ENCODE assay signal across 9 cellular contexts in genomic region chr5:80186634-80187033, GRCh38.
DNase-seq lines count a peak whose midpoint lies in the region; ATAC-seq and TF ChIP-seq lines count a peak whose summit lies in the region.
"Had no signal": no experiment of that assay in that cellular context is flagged by ENCODE, and none has a peak within 500 bp of the region (broad histone marks: within the 10 kb centered on the region; RNA-seq: fewer than 3 reads in every experiment).

No MANE protein-coding gene starts in this region.

- no peaks in the 10 kb centered on the region for H3K9me3 Mint-ChIP-seq in activated CD4-positive, alpha-beta T cell treated with anti-CD3 and anti-CD28 coated beads, Interleukin-2, amount 10 ng/mL, durations not matched to agents 24 days and 14 days
- no peaks in the 10 kb centered on the region for H3K9me3 Mint-ChIP-seq in effector memory CD8-positive, alpha-beta T cell
- no peaks in the 10 kb centered on the region for H3K9me3 Mint-ChIP-seq in stimulated activated effector memory CD8-positive, alpha-beta T cell treated with anti-CD3 and anti-CD28 coated beads, Interleukin-12 subunit alpha, Interleukin-12 subunit beta, amount 100 ng/mL, for 72 hours

- POLR2A ChIA-PET in RWPE1 (lab: Yijun Ruan, JAX; ENCODE audit: low non-redundant PET): no interaction called here

- H3K4me1 Mint-ChIP-seq in activated CD4-positive, alpha-beta T cell treated with anti-CD3 and anti-CD28 coated beads, Interleukin-2, amount 10 ng/mL, durations not matched to agents 24 days and 14 days: peaks cover 80% of the 10 kb centered on the region
- H3K4me1 Mint-ChIP-seq in effector memory CD8-positive, alpha-beta T cell (ENCODE audit: low read depth in 2 of 2): peaks cover 66 to 76% of the 10 kb centered on the region in 2 donors
- peaks cover 90% of the 10 kb centered on the region for H3K4me1 Mint-ChIP-seq in stimulated activated effector memory CD8-positive, alpha-beta T cell treated with anti-CD3 and anti-CD28 coated beads, Interleukin-12 subunit alpha, Interleukin-12 subunit beta, amount 100 ng/mL, for 72 hours

- peak; percentile 78 for DNase-seq in activated CD4-positive, alpha-beta T cell treated with anti-CD3 and anti-CD28 coated beads, Interleukin-2, amount 10 ng/mL, durations not matched to agents 24 days and 14 days
- DNase-seq in activated CD4-positive, alpha-beta T cell treated with anti-CD3 and anti-CD28 coated beads for 48 hours: no peak
- DNase-seq in RWPE1 (ENCODE audit: low spot score) (peak; percentile 59), amygdala (lab: John Stamatoyannopoulos, UW) (no peak), NCI-H446 treated with DMSO at 0.1 percent for 48 hours (lab: John Stamatoyannopoulos, UW) (no peak)
- no peak for DNase-seq in effector memory CD8-positive, alpha-beta T cell
- DNase-seq in stimulated activated effector memory CD8-positive, alpha-beta T cell treated with anti-CD3 and anti-CD28 coated beads, Interleukin-12 subunit alpha, Interleukin-12 subunit beta, amount 100 ng/mL, for 72 hours (ENCODE audit: low spot score in 2 of 2): no peak
- DNase-seq: NCI-H1694 had no signal

- intact Hi-C loops in activated CD4-positive, alpha-beta T cell treated with anti-CD3 and anti-CD28 coated beads, Interleukin-2, amount 10 ng/mL, durations not matched to agents 24 days and 14 days (cut with micrococcal nuclease): no loop called here

- TF ChIP-seq CTCF in RWPE1 (conservative IDR thresholded peaks at IDR 0.05; ENCODE audit: low read depth): no peak

- CTCF ChIA-PET in RWPE1 (lab: Yijun Ruan, JAX): interaction anchor here (0.6 kb wide), 1 partner anchor 64 kb away, joined by 3 read pairs; no protein-coding TSS in a partner anchor

- peak overlapping the region; percentile 47 for H3K4me3 Mint-ChIP-seq in activated CD4-positive, alpha-beta T cell treated with anti-CD3 and anti-CD28 coated beads, Interleukin-2, amount 10 ng/mL, durations not matched to agents 24 days and 14 days
- peak overlapping the region; percentile 23 to 67 for H3K4me3 Mint-ChIP-seq in effector memory CD8-positive, alpha-beta T cell
- H3K4me3 Mint-ChIP-seq in stimulated activated effector memory CD8-positive, alpha-beta T cell treated with anti-CD3 and anti-CD28 coated beads, Interleukin-12 subunit alpha, Interleukin-12 subunit beta, amount 100 ng/mL, for 72 hours: peak overlapping the region; percentile 3

- peak overlapping the region; percentile 81 for H3K27ac Mint-ChIP-seq in activated CD4-positive, alpha-beta T cell treated with anti-CD3 and anti-CD28 coated beads, Interleukin-2, amount 10 ng/mL, durations not matched to agents 24 days and 14 days
- peak overlapping the region; percentile 47 to 73 for H3K27ac Mint-ChIP-seq in effector memory CD8-positive, alpha-beta T cell
- peak overlapping the region; percentile 51 for H3K27ac Mint-ChIP-seq in stimulated activated effector memory CD8-positive, alpha-beta T cell treated with anti-CD3 and anti-CD28 coated beads, Interleukin-12 subunit alpha, Interleukin-12 subunit beta, amount 100 ng/mL, for 72 hours

- no peaks in the 10 kb centered on the region for H3K27me3 Mint-ChIP-seq in activated CD4-positive, alpha-beta T cell treated with anti-CD3 and anti-CD28 coated beads, Interleukin-2, amount 10 ng/mL, durations not matched to agents 24 days and 14 days
- H3K27me3 Mint-ChIP-seq in effector memory CD8-positive, alpha-beta T cell: no peaks in the 10 kb centered on the region

- no peak for ATAC-seq in effector memory CD8-positive, alpha-beta T cell (replicated peaks)
- no peak for ATAC-seq in stimulated activated effector memory CD8-positive, alpha-beta T cell treated with anti-CD3 and anti-CD28 coated beads, Interleukin-12 subunit alpha, Interleukin-12 subunit beta, amount 100 ng/mL, for 72 hours
- no peak for ATAC-seq in HG03139 (IDR thresholded peaks at IDR 0.05; ENCODE audit: unreplicated experiment)

- H3K36me3 Mint-ChIP-seq in activated CD4-positive, alpha-beta T cell treated with anti-CD3 and anti-CD28 coated beads, Interleukin-2, amount 10 ng/mL, durations not matched to agents 24 days and 14 days (ENCODE audit: low read depth): peaks cover 13% of the 10 kb centered on the region
- H3K36me3 Mint-ChIP-seq in effector memory CD8-positive, alpha-beta T cell (ENCODE audit: insufficient read depth): peaks cover 5% of the 10 kb centered on the region
- H3K36me3 Mint-ChIP-seq in stimulated activated effector memory CD8-positive, alpha-beta T cell treated with anti-CD3 and anti-CD28 coated beads, Interleukin-12 subunit alpha, Interleukin-12 subunit beta, amount 100 ng/mL, for 72 hours: peaks cover 5% of the 10 kb centered on the region

- H3K27ac ChIP-seq in RWPE1: peak overlapping the region; percentile 63

Comparison
In these comparisons a context has a peak if more than half of its experiments do, and no peak if none do; other contexts are left out.
1. DNase-seq: peak in activated CD4-positive, alpha-beta T cell treated with anti-CD3 and anti-CD28 coated beads, Interleukin-2, amount 10 ng/mL, durations not matched to agents 24 days and 14 days (single experiment) and RWPE1 (single experiment); none in activated CD4-positive, alpha-beta T cell treated with anti-CD3 and anti-CD28 coated beads for 48 hours (single experiment), effector memory CD8-positive, alpha-beta T cell (0 of 3), stimulated activated effector memory CD8-positive, alpha-beta T cell treated with anti-CD3 and anti-CD28 coated beads, Interleukin-12 subunit alpha, Interleukin-12 subunit beta, amount 100 ng/mL, for 72 hours (0 of 2), amygdala (0 of 56) and NCI-H446 treated with DMSO at 0.1 percent for 48 hours (single experiment).
2. Peak in every context shown above with its lines, with median percentiles within 50 percentile points of each other: H3K27ac Mint-ChIP-seq and H3K4me3 Mint-ChIP-seq.